ENCODE assay signal across 1 cellular context in genomic region chr7:137953692-137954470, GRCh38.
TF ChIP-seq lines count a peak whose summit lies in the region.

No MANE protein-coding gene starts in this region.

TF ChIP-seq in HEK293, 187 proteins besides CTCF, POLR2A, EP300 and RAD21 (continued from another document):
- no peak for TF ChIP-seq ZNF26 (tag by site-specific recombination; IDR thresholded peaks at IDR 0.05)
- 0 out of 2 replicates have a peak, but pooled peaks have one; percentile 36 for TF ChIP-seq TCF7L2 (IDR thresholded peaks at IDR 0.05; ENCODE audit: borderline replicate concordance, low read depth, low read length)
- peak; percentile 99 for TF ChIP-seq PRDM4 (tag by site-specific recombination; IDR thresholded peaks at IDR 0.05)
- TF ChIP-seq PRDM1 (tag by site-specific recombination; IDR thresholded peaks at IDR 0.05) = 0 out of 2 replicates have a peak, but pooled peaks have one; percentile 41
- TF ChIP-seq ZNF776 (tag by site-specific recombination; IDR thresholded peaks at IDR 0.05; ENCODE audit: borderline replicate concordance) = no peak
- TF ChIP-seq ZNF18 (tag by site-specific recombination; IDR thresholded peaks at IDR 0.05) = no peak
- no peak for TF ChIP-seq ZNF544 (tag by site-specific recombination; IDR thresholded peaks at IDR 0.05)
- no peak for TF ChIP-seq ZNF623 (tag by site-specific recombination; IDR thresholded peaks at IDR 0.05)
- no peak for TF ChIP-seq ZSCAN4 (tag by site-specific recombination; IDR thresholded peaks at IDR 0.05)
- TF ChIP-seq SCRT1 (tag by site-specific recombination; IDR thresholded peaks at IDR 0.05; ENCODE audit: borderline replicate concordance) = peak; percentile 31; the same call in 1 of the 2 replicates
- TF ChIP-seq ZNF184 (tag by site-specific recombination; IDR thresholded peaks at IDR 0.05) = peak; percentile 63; the same call in 1 of the 2 replicates
- TF ChIP-seq TSHZ1 (tag by site-specific recombination; IDR thresholded peaks at IDR 0.05; ENCODE audit: borderline replicate concordance) = 0 out of 2 replicates have a peak, but pooled peaks have one; percentile 30
- TF ChIP-seq ZNF571 (tag by site-specific recombination; IDR thresholded peaks at IDR 0.05) = no peak
- no peak for TF ChIP-seq ZNF792 (tag by site-specific recombination; IDR thresholded peaks at IDR 0.05)
